In the genomic region with DNA sequence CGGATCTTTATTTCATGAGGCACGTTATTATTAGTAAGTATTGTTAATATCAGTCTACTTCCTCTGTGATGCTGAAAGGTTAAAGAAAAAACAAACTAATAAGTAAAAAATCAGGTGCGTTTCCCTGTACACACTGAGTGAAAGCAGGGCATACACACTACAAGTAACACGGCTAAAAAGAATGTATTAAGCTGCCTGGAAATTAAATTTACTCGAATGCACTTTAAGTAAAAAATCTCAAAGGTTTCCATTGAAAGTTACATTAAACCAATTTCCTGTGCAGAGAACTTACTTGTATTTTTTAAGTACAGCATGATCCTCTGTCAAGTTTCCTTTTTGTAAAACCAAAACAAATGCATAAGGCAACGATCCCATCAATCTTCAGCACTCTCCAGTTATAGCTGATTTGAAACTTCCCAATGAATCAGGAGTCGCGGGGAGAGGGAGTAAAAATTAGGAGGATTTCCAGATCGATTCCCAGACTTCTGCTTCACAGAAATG, we compare ENCODE assay signal across 8 cellular contexts. TPM values are rescaled to one million over a fixed set of nuclear protein-coding genes. Genes with fewer than 3 reads are reported as not detected.
DNase-seq lines count a peak whose midpoint lies in the region; ATAC-seq and TF ChIP-seq lines count a peak whose summit lies in the region.

No MANE protein-coding gene starts in this region.

- no peak for DNase-seq in heart left ventricle
- no peak for DNase-seq in Right ventricle myocardium superior
- DNase-seq in adipocyte (ENCODE audit: low read depth): peak; percentile 20
- DNase-seq in lower lobe of right lung: no peak
- DNase-seq in upper lobe of right lung: no peak
- no peak for DNase-seq in hepatic stellate cell (ENCODE audit: low spot score)
- no peak for DNase-seq in SKM-1 (lab: John Stamatoyannopoulos, UW; ENCODE audit: unreplicated experiment)

- 1% methylated on average over 9 of the region's 9 CpGs for WGBS in heart left ventricle, 4 donors

- peak overlapping the region; percentile 88 for H3K9ac ChIP-seq in adipocyte (ENCODE audit: low read length)

- TF ChIP-seq CTCF in heart left ventricle (IDR thresholded peaks at IDR 0.05): no peak
- TF ChIP-seq CTCF in lower lobe of right lung (IDR thresholded peaks at IDR 0.05): no peak
- no peak for TF ChIP-seq CTCF in upper lobe of right lung (IDR thresholded peaks at IDR 0.05)

- H3K27me3 ChIP-seq in heart left ventricle: peaks cover 0 to 11% (median 0%) of the 10 kb centered on the region in 9 donors
- H3K27me3 ChIP-seq in adipocyte (replicated peaks; ENCODE audit: control insufficient read depth, insufficient read depth, low read length): no peaks in the 10 kb centered on the region
- no peaks in the 10 kb centered on the region for H3K27me3 ChIP-seq in lower lobe of right lung (ENCODE audit: low read depth)
- H3K27me3 ChIP-seq in upper lobe of right lung: no peaks in the 10 kb centered on the region

- H3K9me3 ChIP-seq in heart left ventricle (no peaks in the 10 kb centered on the region), adipocyte (ENCODE audit: control insufficient read depth, low read length) (no peaks in the 10 kb centered on the region), lower lobe of right lung (no peaks in the 10 kb centered on the region), upper lobe of right lung (no peaks in the 10 kb centered on the region)

- ATAC-seq in heart left ventricle (no peak), Right ventricle myocardium superior (ENCODE audit: poor library complexity) (no peak), lower lobe of right lung (no peak), upper lobe of right lung (no peak)
- ATAC-seq in activated CD4-positive, CD25-positive, alpha-beta regulatory T cell treated with anti-CD3 and anti-CD28 coated beads, Interleukin-2, amount 50 U/mL, for 24 hours: no peak

- peak overlapping the region in 9 of 12 donors; percentile 69 to 89 (median 84) for H3K27ac ChIP-seq in heart left ventricle
- peak overlapping the region; percentile 47 for H3K27ac ChIP-seq in lower lobe of right lung
- H3K27ac ChIP-seq in upper lobe of right lung: peak overlapping the region; percentile 73

- intact Hi-C loops in heart left ventricle (cut with DNase I) (loop anchor here in 6 of 10 donors (5.0 to 10.0 kb wide), 5 partner anchors 54 to 187 kb away; no protein-coding TSS in a partner anchor), Right ventricle myocardium superior (cut with DNase I) (no loop called here), lower lobe of right lung (cut with DNase I) (loop anchor here (10.0 kb wide), 1 partner anchor 74 kb away; no protein-coding TSS in a partner anchor), upper lobe of right lung (cut with DNase I) (loop anchor here (5.0 kb wide), 1 partner anchor 187 kb away; no protein-coding TSS in a partner anchor)

- TF ChIP-seq POLR2A in heart left ventricle (IDR thresholded peaks at IDR 0.05): no peak

- H3K36me3 ChIP-seq in heart left ventricle: no peaks in the 10 kb centered on the region
- no peaks in the 10 kb centered on the region for H3K36me3 ChIP-seq in adipocyte (ENCODE audit: control insufficient read depth, insufficient read depth, low read length, severe bottlenecking)
- H3K36me3 ChIP-seq in lower lobe of right lung: no peaks in the 10 kb centered on the region
- no peaks in the 10 kb centered on the region for H3K36me3 ChIP-seq in upper lobe of right lung

- H3K4me1 ChIP-seq in heart left ventricle (peaks cover 0 to 58% (median 29%) of the 10 kb centered on the region in 12 donors), adipocyte (ENCODE audit: control insufficient read depth, insufficient read depth, low read length) (peaks cover 31% of the 10 kb centered on the region), lower lobe of right lung (peaks cover 20% of the 10 kb centered on the region), upper lobe of right lung (peaks cover 26% of the 10 kb centered on the region)

- H3K4me3 ChIP-seq in heart left ventricle: peak overlapping the region; percentile 64 to 92 (median 73)
- H3K4me3 ChIP-seq in adipocyte (ENCODE audit: low read length): peak overlapping the region; percentile 89
- peak overlapping the region; percentile 73 for H3K4me3 ChIP-seq in lower lobe of right lung
- peak overlapping the region; percentile 84 for H3K4me3 ChIP-seq in upper lobe of right lung

RNA-seq across cellular contexts. Expression of gene BCL2, which starts 0.6 kb away (rescaled TPM):
- 10 to 100 TPM in 4 of 9 donors, 1 to 10 TPM in 5; 4.8 to 24.2 (median 9.1) TPM for total RNA-seq in heart left ventricle
- polyA plus RNA-seq in heart left ventricle: 1 to 10 TPM; 2.9 to 4.5 TPM
- total RNA-seq in Right ventricle myocardium superior: 9.0 TPM
- total RNA-seq in lower lobe of right lung: 11.0 TPM
- 17.3 TPM for total RNA-seq in upper lobe of right lung

RNA-seq across cellular contexts. Expression of gene KDSR, which starts 48.1 kb away (rescaled TPM):
- total RNA-seq in heart left ventricle (10 to 100 TPM; 26.3 to 45.6 (median 41.4) TPM), Right ventricle myocardium superior (29.2 TPM), lower lobe of right lung (68.5 TPM), upper lobe of right lung (77.5 TPM)
- 10 to 100 TPM; 10.7 to 36.5 TPM for polyA plus RNA-seq in heart left ventricle
